19 cellular contexts compared by ENCODE assay signal in the genomic region with DNA sequence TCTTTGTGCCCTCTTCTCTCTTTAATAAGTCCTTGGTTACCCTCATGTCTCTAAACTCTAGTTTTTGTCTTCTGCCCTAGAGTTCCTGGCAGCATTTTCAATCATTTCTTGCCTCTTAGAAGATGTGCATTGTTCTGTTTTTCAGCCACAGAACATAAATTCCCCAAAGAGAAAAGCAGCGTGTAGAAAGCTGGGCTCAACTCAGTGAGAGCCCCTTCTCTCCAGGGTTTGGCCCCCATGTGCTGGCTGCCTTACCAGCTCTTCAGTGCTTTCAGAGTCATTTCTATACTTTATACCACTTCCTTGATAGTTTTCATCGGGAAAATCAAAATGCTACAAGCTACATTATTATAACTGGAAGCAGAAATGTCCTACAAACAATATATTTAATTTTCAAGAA.
"Had no signal": no experiment of that assay in that cellular context is flagged by ENCODE, and none has a peak within 500 bp of the region (broad histone marks: within the 10 kb centered on the region; RNA-seq: fewer than 3 reads in every experiment).

No MANE protein-coding gene starts in this region.

- H3K36me3 ChIP-seq: adrenal gland, esophagus muscularis mucosa, right atrium auricular region, upper lobe of left lung, WERI-Rb-1 had no signal

- H3K27ac Mint-ChIP-seq: activated CD4-positive, alpha-beta memory T cell treated with anti-CD3 and anti-CD28 coated beads, Interleukin-2, amount 10 ng/mL, durations not matched to agents 7 days and 5 days; activated CD4-positive, alpha-beta T cell treated with anti-CD3 and anti-CD28 coated beads for 36 hours; activated naive CD4-positive, alpha-beta T cell treated with anti-CD3 and anti-CD28 coated beads, Interleukin-2, amount 50 U/mL, for 24 hours; natural killer cell; T-helper 17 cell had no signal

- ATAC-seq: activated CD4-positive, alpha-beta T cell treated with anti-CD3 and anti-CD28 coated beads for 36 hours; activated T-cell treated with anti-CD3 and anti-CD28 coated beads, Interleukin-2, amount 50 U/mL, for 4 hours; natural killer cell; stimulated activated naive CD8-positive, alpha-beta T cell treated with anti-CD3 and anti-CD28 coated beads, Interleukin-15, amount 100 ng/mL, for 72 hours; T-helper 17 cell had no signal

- H3K27me3 Mint-ChIP-seq: activated CD4-positive, alpha-beta memory T cell treated with anti-CD3 and anti-CD28 coated beads, Interleukin-2, amount 10 ng/mL, durations not matched to agents 7 days and 5 days; activated CD4-positive, alpha-beta T cell treated with anti-CD3 and anti-CD28 coated beads for 36 hours; activated naive CD4-positive, alpha-beta T cell treated with anti-CD3 and anti-CD28 coated beads, Interleukin-2, amount 50 U/mL, for 24 hours; stimulated activated naive CD8-positive, alpha-beta T cell treated with anti-CD3 and anti-CD28 coated beads, Interleukin-15, amount 100 ng/mL, for 72 hours; T-helper 17 cell had no signal

- H3K4me1 Mint-ChIP-seq: activated CD4-positive, alpha-beta memory T cell treated with anti-CD3 and anti-CD28 coated beads, Interleukin-2, amount 10 ng/mL, durations not matched to agents 7 days and 5 days; activated CD4-positive, alpha-beta T cell treated with anti-CD3 and anti-CD28 coated beads for 36 hours; activated naive CD4-positive, alpha-beta T cell treated with anti-CD3 and anti-CD28 coated beads, Interleukin-2, amount 50 U/mL, for 24 hours; natural killer cell; stimulated activated naive CD8-positive, alpha-beta T cell treated with anti-CD3 and anti-CD28 coated beads, Interleukin-15, amount 100 ng/mL, for 72 hours; T-helper 17 cell had no signal

- H3K27me3 ChIP-seq: adrenal gland, dorsolateral prefrontal cortex, esophagus muscularis mucosa, right atrium auricular region, upper lobe of left lung had no signal

- H3K4me1 ChIP-seq: adrenal gland, esophagus muscularis mucosa, right atrium auricular region, upper lobe of left lung had no signal

- FAIRE-seq: endometrium, small intestine had no signal

- H3K9me3 ChIP-seq: adrenal gland, esophagus muscularis mucosa, right atrium auricular region, upper lobe of left lung had no signal

- H3K4me3 Mint-ChIP-seq: activated CD4-positive, alpha-beta memory T cell treated with anti-CD3 and anti-CD28 coated beads, Interleukin-2, amount 10 ng/mL, durations not matched to agents 7 days and 5 days; activated CD4-positive, alpha-beta T cell treated with anti-CD3 and anti-CD28 coated beads for 36 hours; activated naive CD4-positive, alpha-beta T cell treated with anti-CD3 and anti-CD28 coated beads, Interleukin-2, amount 50 U/mL, for 24 hours; activated T-cell treated with anti-CD3 and anti-CD28 coated beads, Interleukin-2, amount 50 U/mL, for 4 hours; natural killer cell; stimulated activated naive CD8-positive, alpha-beta T cell treated with anti-CD3 and anti-CD28 coated beads, Interleukin-15, amount 100 ng/mL, for 72 hours; T-helper 17 cell had no signal

- H3K27ac ChIP-seq: adrenal gland, dorsolateral prefrontal cortex, esophagus muscularis mucosa, right atrium auricular region, upper lobe of left lung, WERI-Rb-1 had no signal

- H3K4me3 ChIP-seq: adrenal gland, dorsolateral prefrontal cortex, esophagus muscularis mucosa, right atrium auricular region, upper lobe of left lung had no signal

- H3K36me3 Mint-ChIP-seq: activated naive CD4-positive, alpha-beta T cell treated with anti-CD3 and anti-CD28 coated beads, Interleukin-2, amount 50 U/mL, for 24 hours; natural killer cell had no signal

- DNase-seq: activated CD4-positive, alpha-beta memory T cell treated with anti-CD3 and anti-CD28 coated beads, Interleukin-2, amount 10 ng/mL, durations not matched to agents 7 days and 5 days; activated CD4-positive, alpha-beta T cell treated with anti-CD3 and anti-CD28 coated beads for 36 hours; activated effector memory CD4-positive, alpha-beta T cell treated with Interleukin-2 at 50 U/mL for 16 hours; activated T-cell treated with anti-CD3 and anti-CD28 coated beads, Interleukin-2, amount 50 U/mL, for 4 hours; adrenal gland; dorsolateral prefrontal cortex; hippocampal formation; mesendoderm; natural killer cell; occipital lobe; small intestine; stimulated activated naive CD8-positive, alpha-beta T cell treated with anti-CD3 and anti-CD28 coated beads, Interleukin-15, amount 100 ng/mL, for 72 hours; T-helper 17 cell; upper lobe of left lung; WERI-Rb-1 had no signal
